In the genomic region with DNA sequence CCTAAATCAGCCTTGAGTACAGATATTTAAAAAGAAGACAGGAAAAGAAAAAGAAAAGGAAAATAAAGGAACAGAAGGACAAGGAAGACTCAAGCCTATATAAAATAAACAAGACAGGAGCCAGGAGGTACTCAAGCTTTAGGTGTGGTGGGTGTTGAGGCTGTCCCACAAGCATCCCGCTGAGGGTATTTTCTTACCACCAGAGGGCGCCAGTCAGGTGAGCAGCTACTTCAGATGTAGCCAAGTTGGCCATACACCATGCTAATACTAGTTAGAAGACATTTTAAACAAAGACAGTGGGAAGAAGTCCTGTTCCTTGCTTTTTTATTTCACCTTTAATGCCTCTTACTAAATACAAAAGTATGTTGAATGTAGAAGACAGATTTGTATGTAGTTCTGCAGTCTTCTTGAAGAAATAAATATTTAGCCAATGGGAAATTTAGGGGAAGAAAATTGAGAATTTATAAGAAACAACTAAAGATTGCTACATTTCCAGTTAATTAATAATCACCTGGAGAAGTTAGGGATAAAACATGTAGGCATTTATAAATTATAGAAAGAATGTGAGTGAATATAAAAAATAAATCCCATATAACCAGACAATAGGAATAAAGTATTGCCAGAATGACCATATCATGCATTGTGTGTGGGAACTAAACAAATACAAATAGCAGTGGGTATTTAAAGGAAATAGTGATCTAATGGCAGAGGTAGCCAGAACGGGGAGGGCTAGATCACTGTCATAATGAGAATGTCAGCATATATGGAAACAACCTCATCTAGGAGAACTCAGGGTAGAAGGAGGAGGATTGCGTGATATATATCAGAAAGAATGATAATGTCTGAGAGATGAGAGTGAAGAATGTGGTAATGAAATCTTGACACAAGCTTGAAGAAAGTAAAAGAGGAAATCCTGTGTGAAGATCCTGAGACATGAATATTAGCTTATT, we compare ENCODE assay signal across 8 cellular contexts.
DNase-seq lines count a peak whose midpoint lies in the region; ATAC-seq and TF ChIP-seq lines count a peak whose summit lies in the region.

No MANE protein-coding gene starts in this region.

- H3K27me3 Mint-ChIP-seq in nephron (ENCODE audit: low read depth) = no peaks in the 10 kb centered on the region

- H3K9me3 Mint-ChIP-seq in nephron = no peaks in the 10 kb centered on the region

- ATAC-seq in GM18861 (IDR thresholded peaks at IDR 0.05; ENCODE audit: unreplicated experiment) (peak; percentile 83), HG03066 (IDR thresholded peaks at IDR 0.05; ENCODE audit: low read depth, unreplicated experiment) (peak; percentile 76)

- CTCF ChIA-PET in BJ (lab: Yijun Ruan, JAX) = interaction anchor here (0.5 to 3.3 kb wide), 35 partner anchors 8 to 1623 kb away, joined by 3 to 23 read pairs (median 4); no protein-coding TSS in a partner anchor

- no peak overlapping the region for H3K4me3 ChIP-seq in BJ (ENCODE audit: low read depth, low read length)
- H3K4me3 ChIP-seq in epithelial cell of esophagus (ENCODE audit: low read length) = no peak overlapping the region

- POLR2A ChIA-PET in BJ (lab: Charles Lee) = no interaction called here

- H3K4me1 Mint-ChIP-seq in nephron = no peaks in the 10 kb centered on the region

- no peak overlapping the region for H3K4me3 Mint-ChIP-seq in nephron

- no peaks in the 10 kb centered on the region for H3K27me3 ChIP-seq in BJ (ENCODE audit: control insufficient read depth, insufficient read depth, low read length)

- peaks cover 3% of the 10 kb centered on the region for H3K36me3 Mint-ChIP-seq in nephron (ENCODE audit: low read depth)

- no peak overlapping the region for H3K27ac Mint-ChIP-seq in nephron

- TF ChIP-seq CTCF in BJ (IDR thresholded peaks at IDR 0.05; ENCODE audit: insufficient read depth, low read depth, low read length) (peak; percentile 83), epithelial cell of esophagus (IDR thresholded peaks at IDR 0.05; ENCODE audit: insufficient read depth, low read depth, low read length, missing control alignments) (peak; percentile 97), nephron (IDR thresholded peaks at IDR 0.05; ENCODE audit: unreplicated experiment in 3 of 3) (peak; percentile 69 to 82 (median 82))

- no peak for DNase-seq in BJ (ENCODE audit: low read depth)
- DNase-seq in NCI-H82 treated with DMSO at 0.1 percent for 48 hours (lab: John Stamatoyannopoulos, UW; ENCODE audit: unreplicated experiment) = peak; percentile 32
- DNase-seq in activated CD8-positive, alpha-beta memory T cell treated with anti-CD3 and anti-CD28 coated beads for 1 hour (ENCODE audit: extremely low read depth in 1 of 2, low read depth in 1 of 2) = peak; percentile 28 to 44
- DNase-seq in epithelial cell of esophagus (ENCODE audit: low read depth) = peak; percentile 89
- DNase-seq in stromal cell of bone marrow (ENCODE audit: low read depth) = peak; percentile 46

- H3K36me3 ChIP-seq in BJ (ENCODE audit: control insufficient read depth, insufficient read depth, low read length) = no peaks in the 10 kb centered on the region
